ENCODE assay signal across 8 cellular contexts in the genomic region with DNA sequence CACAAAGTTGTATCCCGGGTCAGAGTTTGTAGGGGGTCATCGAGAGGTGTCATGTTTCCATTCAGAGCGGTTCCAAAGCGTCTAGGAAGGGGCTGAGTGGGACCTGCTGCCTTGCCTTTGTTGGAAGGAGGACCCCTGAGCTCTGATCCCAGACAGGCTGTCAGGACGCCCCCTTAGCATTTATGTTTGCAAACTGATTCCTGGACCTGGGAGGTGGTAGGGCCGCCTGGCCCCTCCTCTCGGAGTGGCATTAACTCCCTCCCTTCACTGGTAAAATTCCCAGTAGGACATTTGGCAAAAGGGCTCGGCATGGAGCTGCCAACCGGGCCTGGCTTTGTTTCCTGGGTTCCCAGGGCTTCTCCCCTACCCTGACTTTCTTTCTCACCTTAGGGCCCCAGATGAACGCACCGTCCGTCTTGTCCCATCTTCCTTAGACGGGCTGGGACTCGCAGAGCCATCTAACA. TPM values are rescaled to one million over a fixed set of nuclear protein-coding genes. Genes with fewer than 3 reads are reported as not detected.
DNase-seq lines count a peak whose midpoint lies in the region; ATAC-seq and TF ChIP-seq lines count a peak whose summit lies in the region.

No MANE protein-coding gene starts in this region.

- H3K27ac ChIP-seq in SU-DHL-6 (ENCODE audit: low read depth, low read length), result no peak overlapping the region

- no peaks in the 10 kb centered on the region for H3K9me2 ChIP-seq in SU-DHL-6 (replicated peaks; ENCODE audit: insufficient read depth, low read length)

- peaks cover 24% of the 10 kb centered on the region for H3F3A ChIP-seq in SU-DHL-6 (ENCODE audit: insufficient read depth)

- no peak for ATAC-seq in GM19463 (IDR thresholded peaks at IDR 0.05; ENCODE audit: unreplicated experiment)
- no peak for ATAC-seq in GM18517 (IDR thresholded peaks at IDR 0.05; ENCODE audit: unreplicated experiment)

- peak overlapping the region; percentile 88 for H3K4me2 ChIP-seq in SU-DHL-6 (ENCODE audit: low read depth, low read length, poor library complexity, severe bottlenecking)

- no peak overlapping the region for H2AFZ ChIP-seq in SU-DHL-6 (ENCODE audit: low read depth, low read length, severe bottlenecking)

- TF ChIP-seq CTCF in GM06990 (IDR thresholded peaks at IDR 0.05; ENCODE audit: insufficient read depth, low read length, poor library complexity, severe bottlenecking), result no peak
- TF ChIP-seq CTCF in SU-DHL-6 (IDR thresholded peaks at IDR 0.05; ENCODE audit: insufficient read depth, low read length, poor library complexity, severe bottlenecking), result no peak
- TF ChIP-seq CTCF in fibroblast of the aortic adventitia (IDR thresholded peaks at IDR 0.05; ENCODE audit: insufficient read depth, low read length), result no peak
- TF ChIP-seq CTCF in retinal pigment epithelial cell (conservative IDR thresholded peaks at IDR 0.05; ENCODE audit: low read depth, low read length), result no peak

- H3K27me3 ChIP-seq in GM06990 (replicated peaks; ENCODE audit: control insufficient read depth, insufficient read depth, low read length) (no peaks in the 10 kb centered on the region), SU-DHL-6 (ENCODE audit: low read length) (no peaks in the 10 kb centered on the region)

- peaks cover 59% of the 10 kb centered on the region for H3K79me2 ChIP-seq in SU-DHL-6 (ENCODE audit: insufficient read depth, low read length)

- DNase-seq in GM06990 (ENCODE audit: extremely low read depth, insufficient read length), result no peak
- DNase-seq in fibroblast of the aortic adventitia (ENCODE audit: low read depth), result no peak
- DNase-seq in retinal pigment epithelial cell (ENCODE audit: low read depth), result no peak
- DNase-seq in HPDE6-E6E7 (ENCODE audit: extremely low spot score), result no peak
- DNase-seq in OCI-M2 (lab: John Stamatoyannopoulos, UW; ENCODE audit: unreplicated experiment), result no peak

- peak overlapping the region; percentile 95; the same call in 1 of the 2 replicates for H3K9ac ChIP-seq in SU-DHL-6 (ENCODE audit: low read length)

- H3K9me3 ChIP-seq in SU-DHL-6 (ENCODE audit: insufficient read depth, low read length), result no peaks in the 10 kb centered on the region

- H4K20me1 ChIP-seq in SU-DHL-6 (ENCODE audit: low read depth, low read length), result no peaks in the 10 kb centered on the region

- H3K4me3 ChIP-seq in GM06990 (replicated peaks; ENCODE audit: low read depth, low read length) (peak overlapping the region; percentile 90), SU-DHL-6 (ENCODE audit: insufficient read depth, low read length, poor library complexity, severe bottlenecking) (peak overlapping the region; percentile 86), fibroblast of the aortic adventitia (ENCODE audit: low read depth, low read length) (peak overlapping the region; percentile 86), retinal pigment epithelial cell (ENCODE audit: low read length) (peak overlapping the region; percentile 72)

- H3K36me3 ChIP-seq in GM06990 (ENCODE audit: control insufficient read depth, insufficient read depth, low read length) (peaks cover 2% of the 10 kb centered on the region; the same call in 1 of the 2 replicates), SU-DHL-6 (ENCODE audit: low read length) (no peaks in the 10 kb centered on the region)

RNA-seq across cellular contexts. Expression of gene JADE2, which starts 2.5 kb away (rescaled TPM):
- 28.0 and 38.8 TPM in 2 replicates for total RNA-seq in fibroblast of the aortic adventitia (ENCODE audit: low replicate concordance)
